In genomic region chr20:53660078-53660909, GRCh38 we compare ENCODE assay signal across 1 cellular context.
TF ChIP-seq lines count a peak whose summit lies in the region.

No MANE protein-coding gene starts in this region.

TF ChIP-seq in HepG2, 621 proteins besides CTCF, POLR2A, EP300 and RAD21 (continued from another document):
- TF ChIP-seq ZNF691 (CRISPR knock-in tag; IDR thresholded peaks at IDR 0.05; ENCODE audit: borderline replicate concordance, low read depth) (no peak), ZBTB38 (CRISPR knock-in tag; IDR thresholded peaks at IDR 0.05) (peak; percentile 87), ZBTB7B (CRISPR knock-in tag; IDR thresholded peaks at IDR 0.05) (no peak), ZHX1 (CRISPR knock-in tag; IDR thresholded peaks at IDR 0.05; ENCODE audit: low read depth) (peak; percentile 57; the same call in 1 of the 2 replicates), ZNF446 (CRISPR knock-in tag; IDR thresholded peaks at IDR 0.05) (no peak), ZNF224 (CRISPR knock-in tag; IDR thresholded peaks at IDR 0.05) (no peak), ZNF557 (CRISPR knock-in tag; IDR thresholded peaks at IDR 0.05) (no peak), THAP8 (CRISPR knock-in tag; IDR thresholded peaks at IDR 0.05; ENCODE audit: borderline replicate concordance) (no peak), ATF1 (CRISPR knock-in tag; IDR thresholded peaks at IDR 0.05) (no peak), ZNF678 (CRISPR knock-in tag; IDR thresholded peaks at IDR 0.05) (no peak), NFKB2 (CRISPR knock-in tag; IDR thresholded peaks at IDR 0.05; ENCODE audit: borderline replicate concordance) (no peak), ZNF687 (CRISPR knock-in tag; IDR thresholded peaks at IDR 0.05) (peak; percentile 21; the same call in 1 of the 2 replicates), ZBTB39 (CRISPR knock-in tag; IDR thresholded peaks at IDR 0.05) (no peak), ZNF569 (CRISPR knock-in tag; IDR thresholded peaks at IDR 0.05; ENCODE audit: borderline replicate concordance) (no peak), PBX3 (CRISPR knock-in tag; IDR thresholded peaks at IDR 0.05; ENCODE audit: borderline replicate concordance) (no peak), POGK (CRISPR knock-in tag; conservative IDR thresholded peaks at IDR 0.05) (no peak), JDP2 (CRISPR knock-in tag; IDR thresholded peaks at IDR 0.05; ENCODE audit: borderline replicate concordance) (no peak), KAT2B (IDR thresholded peaks at IDR 0.05; ENCODE audit: borderline replicate concordance, low read depth, low read length) (no peak), ZFP90 (CRISPR knock-in tag; IDR thresholded peaks at IDR 0.05; ENCODE audit: borderline replicate concordance) (no peak), ZNF383 (CRISPR knock-in tag; IDR thresholded peaks at IDR 0.05; ENCODE audit: borderline replicate concordance) (no peak), CREB1 (IDR thresholded peaks at IDR 0.05) (no peak), CREB1 (CRISPR knock-in tag; IDR thresholded peaks at IDR 0.05) (no peak; the same call in 1 of the 2 replicates)
